1 cellular context compared by ENCODE assay signal in genomic region chr18:25990473-25990872, GRCh38.
TF ChIP-seq lines count a peak whose summit lies in the region.

No MANE protein-coding gene starts in this region.

TF ChIP-seq in K562, 482 proteins besides CTCF, POLR2A, EP300 and RAD21 (continued from another document):
- TF ChIP-seq, protein P1, sequence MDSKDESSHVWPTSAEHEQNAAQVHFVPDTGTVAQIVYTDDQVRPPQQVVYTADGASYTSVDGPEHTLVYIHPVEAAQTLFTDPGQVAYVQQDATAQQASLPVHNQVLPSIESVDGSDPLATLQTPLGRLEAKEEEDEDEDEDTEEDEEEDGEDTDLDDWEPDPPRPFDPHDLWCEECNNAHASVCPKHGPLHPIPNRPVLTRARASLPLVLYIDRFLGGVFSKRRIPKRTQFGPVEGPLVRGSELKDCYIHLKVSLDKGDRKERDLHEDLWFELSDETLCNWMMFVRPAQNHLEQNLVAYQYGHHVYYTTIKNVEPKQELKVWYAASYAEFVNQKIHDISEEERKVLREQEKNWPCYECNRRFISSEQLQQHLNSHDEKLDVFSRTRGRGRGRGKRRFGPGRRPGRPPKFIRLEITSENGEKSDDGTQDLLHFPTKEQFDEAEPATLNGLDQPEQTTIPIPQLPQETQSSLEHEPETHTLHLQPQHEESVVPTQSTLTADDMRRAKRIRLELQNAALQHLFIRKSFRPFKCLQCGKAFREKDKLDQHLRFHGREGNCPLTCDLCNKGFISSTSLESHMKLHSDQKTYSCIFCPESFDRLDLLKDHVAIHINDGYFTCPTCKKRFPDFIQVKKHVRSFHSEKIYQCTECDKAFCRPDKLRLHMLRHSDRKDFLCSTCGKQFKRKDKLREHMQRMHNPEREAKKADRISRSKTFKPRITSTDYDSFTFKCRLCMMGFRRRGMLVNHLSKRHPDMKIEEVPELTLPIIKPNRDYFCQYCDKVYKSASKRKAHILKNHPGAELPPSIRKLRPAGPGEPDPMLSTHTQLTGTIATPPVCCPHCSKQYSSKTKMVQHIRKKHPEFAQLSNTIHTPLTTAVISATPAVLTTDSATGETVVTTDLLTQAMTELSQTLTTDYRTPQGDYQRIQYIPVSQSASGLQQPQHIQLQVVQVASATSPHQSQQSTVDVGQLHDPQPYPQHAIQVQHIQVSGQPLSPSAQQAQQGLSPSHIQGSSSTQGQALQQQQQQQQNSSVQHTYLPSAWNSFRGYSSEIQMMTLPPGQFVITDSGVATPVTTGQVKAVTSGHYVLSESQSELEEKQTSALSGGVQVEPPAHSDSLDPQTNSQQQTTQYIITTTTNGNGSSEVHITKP (IDR thresholded peaks at IDR 0.05; ENCODE audit: partially characterized antibody) = peak; percentile 18
- TF ChIP-seq TCF3 (CRISPR knock-in tag; IDR thresholded peaks at IDR 0.05) (0 out of 2 replicates have a peak, but pooled peaks have one; percentile 18), DPF2 (IDR thresholded peaks at IDR 0.05) (peak; percentile 53; the same call in 1 of the 2 replicates), RCOR1 (IDR thresholded peaks at IDR 0.05; ENCODE audit: borderline replicate concordance in 1 of 2, low read depth in 2 of 2, low read length in 2 of 2) (0 out of 4 replicates have a peak, but pooled peaks of 1 of the 2 experiments have one; percentile 24), ZNF444 (CRISPR knock-in tag; IDR thresholded peaks at IDR 0.05) (no peak), CEBPG (CRISPR knock-in tag; IDR thresholded peaks at IDR 0.05) (no peak), CEBPG (tag; conservative IDR thresholded peaks at IDR 0.05 in 1 of 2, IDR thresholded peaks at IDR 0.05 in 1 of 2) (no peak), CC2D1A (IDR thresholded peaks at IDR 0.05) (peak; percentile 100; the same call in 1 of the 2 replicates), HDAC1 (IDR thresholded peaks at IDR 0.05) (peak in 1 of 2 experiments; percentile 34; a peak in 1 of 4 replicates), DACH1 (IDR thresholded peaks at IDR 0.05; ENCODE audit: partially characterized antibody) (no peak), ETV6 (IDR thresholded peaks at IDR 0.05; ENCODE audit: borderline replicate concordance in 1 of 2, low read depth in 2 of 2, low read length in 1 of 2) (peak; percentile 92 to 97), ETV6 (CRISPR knock-in tag; IDR thresholded peaks at IDR 0.05; ENCODE audit: borderline replicate concordance) (no peak), ARID2 (IDR thresholded peaks at IDR 0.05) (no peak), STAT5A (IDR thresholded peaks at IDR 0.05; ENCODE audit: borderline replicate concordance, low read length) (peak; percentile 80), ZNF239 (CRISPR knock-in tag; IDR thresholded peaks at IDR 0.05) (peak; percentile 33; the same call in 1 of the 2 replicates), SMARCA4 (IDR thresholded peaks at IDR 0.05) (peak; percentile 61; the same call in 1 of the 2 replicates), JUND (IDR thresholded peaks at IDR 0.05; ENCODE audit: borderline replicate concordance, low read depth, low read length) (peak; percentile 22; the same call in 1 of the 2 replicates), JUND (tag; IDR thresholded peaks at IDR 0.05; ENCODE audit: borderline replicate concordance, low read depth, low read length) (peak; percentile 18; the same call in 1 of the 3 replicates), TEAD4 (IDR thresholded peaks at IDR 0.05; ENCODE audit: low read length) (peak; percentile 23; the same call in 1 of the 2 replicates), TEAD4 (CRISPR knock-in tag; IDR thresholded peaks at IDR 0.05; ENCODE audit: borderline replicate concordance) (no peak), ELF1 (tag; IDR thresholded peaks at IDR 0.05) (0 out of 2 replicates have a peak, but pooled peaks have one; percentile 28)
- TF ChIP-seq, protein P2, sequence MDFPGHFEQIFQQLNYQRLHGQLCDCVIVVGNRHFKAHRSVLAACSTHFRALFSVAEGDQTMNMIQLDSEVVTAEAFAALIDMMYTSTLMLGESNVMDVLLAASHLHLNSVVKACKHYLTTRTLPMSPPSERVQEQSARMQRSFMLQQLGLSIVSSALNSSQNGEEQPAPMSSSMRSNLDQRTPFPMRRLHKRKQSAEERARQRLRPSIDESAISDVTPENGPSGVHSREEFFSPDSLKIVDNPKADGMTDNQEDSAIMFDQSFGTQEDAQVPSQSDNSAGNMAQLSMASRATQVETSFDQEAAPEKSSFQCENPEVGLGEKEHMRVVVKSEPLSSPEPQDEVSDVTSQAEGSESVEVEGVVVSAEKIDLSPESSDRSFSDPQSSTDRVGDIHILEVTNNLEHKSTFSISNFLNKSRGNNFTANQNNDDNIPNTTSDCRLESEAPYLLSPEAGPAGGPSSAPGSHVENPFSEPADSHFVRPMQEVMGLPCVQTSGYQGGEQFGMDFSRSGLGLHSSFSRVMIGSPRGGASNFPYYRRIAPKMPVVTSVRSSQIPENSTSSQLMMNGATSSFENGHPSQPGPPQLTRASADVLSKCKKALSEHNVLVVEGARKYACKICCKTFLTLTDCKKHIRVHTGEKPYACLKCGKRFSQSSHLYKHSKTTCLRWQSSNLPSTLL (IDR thresholded peaks at IDR 0.05) = peak; percentile 98
